ENCODE assay signal across 8 cellular contexts in the genomic region with DNA sequence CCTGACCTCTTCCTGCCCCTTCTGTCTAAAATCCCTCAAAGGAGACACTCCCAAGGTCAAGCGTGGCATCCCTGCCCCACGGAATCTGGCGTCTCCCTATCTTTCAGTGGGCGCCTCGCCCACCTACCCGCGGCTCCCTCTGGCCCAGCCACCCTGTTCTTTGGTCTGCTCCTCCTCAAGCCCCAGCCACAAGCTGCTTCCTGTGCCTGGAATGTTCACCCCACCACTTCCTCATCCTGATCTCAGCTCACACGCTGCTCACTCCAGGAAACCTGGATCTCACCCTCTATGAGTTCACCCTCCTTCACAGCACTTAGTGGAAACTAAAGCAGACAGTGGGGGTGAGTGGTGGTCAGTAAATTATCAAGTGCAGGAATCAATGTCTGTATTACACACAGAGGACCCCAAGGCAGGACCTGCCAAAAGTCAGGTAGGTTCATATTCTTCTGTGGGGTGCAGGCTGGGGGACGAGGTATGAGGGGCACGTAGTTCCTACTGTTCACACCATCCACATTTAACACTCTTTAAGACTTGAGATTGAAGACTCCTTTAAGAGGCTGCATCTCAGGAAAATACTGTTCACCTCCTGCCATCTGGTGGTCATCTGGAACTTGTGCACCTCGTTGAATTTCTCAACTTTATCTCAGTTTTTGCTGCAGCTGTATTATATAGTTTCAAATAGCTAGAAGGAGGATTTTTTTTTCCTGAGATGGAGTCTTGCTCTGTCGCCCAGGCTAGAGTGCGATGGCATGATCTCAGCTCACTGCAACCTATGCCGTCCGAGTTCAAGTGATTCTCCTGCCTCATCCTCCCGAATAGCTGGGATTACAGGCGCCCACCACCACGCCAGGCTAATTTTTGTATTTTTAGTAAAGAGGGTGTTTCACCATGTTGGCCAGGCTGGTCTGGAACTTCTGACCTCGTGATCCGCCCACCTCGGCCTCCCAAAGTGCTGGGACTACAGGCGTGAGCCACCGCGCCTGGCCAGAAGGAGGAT.
DNase-seq lines count a peak whose midpoint lies in the region; ATAC-seq and TF ChIP-seq lines count a peak whose summit lies in the region.

No MANE protein-coding gene starts in this region.

- DNase-seq in A172 (ENCODE audit: low spot score) (peak; percentile 88), EL (peak; percentile 59), NT2/D1 (ENCODE audit: low read depth, low spot score) (peak; percentile 70), cerebellar cortex (ENCODE audit: low spot score) (peak; percentile 71), left lung (no peak), cortex of kidney (lab: John Stamatoyannopoulos, UW) (no peak), NCI-H345 treated with DMSO at 0.1 percent for 48 hours (lab: John Stamatoyannopoulos, UW; ENCODE audit: unreplicated experiment) (no peak)

- no peaks in the 10 kb centered on the region for H3K4me1 ChIP-seq in NT2/D1 (ENCODE audit: insufficient read depth, insufficient read length)
- H3K4me1 ChIP-seq in left lung, result no peaks in the 10 kb centered on the region

- H3K9ac ChIP-seq in NT2/D1 (ENCODE audit: insufficient read length, low read depth), result no peak overlapping the region

- intact Hi-C loops in left lung (cut with DNase I), result no loop called here

- no peak overlapping the region for H3K4me3 ChIP-seq in NT2/D1 (ENCODE audit: insufficient read length, low read depth)
- H3K4me3 ChIP-seq in left lung, result no peak overlapping the region

- ATAC-seq in HG02884 (IDR thresholded peaks at IDR 0.05; ENCODE audit: unreplicated experiment) (peak; percentile 64), left lung (peak; percentile 74)

- H3K9me3 ChIP-seq in NT2/D1 (ENCODE audit: insufficient read depth, low read length), result peaks cover 30% of the 10 kb centered on the region
- no peaks in the 10 kb centered on the region for H3K9me3 ChIP-seq in left lung

- H3K36me3 ChIP-seq in NT2/D1 (ENCODE audit: insufficient read depth, insufficient read length, low read length) (no peaks in the 10 kb centered on the region), left lung (no peaks in the 10 kb centered on the region)

- TF ChIP-seq CTCF in left lung (IDR thresholded peaks at IDR 0.05), result peak; percentile 42 to 53

- H3K27me3 ChIP-seq in NT2/D1 (ENCODE audit: insufficient read depth, insufficient read length) (peaks cover 3% of the 10 kb centered on the region), left lung (no peaks in the 10 kb centered on the region)

- H3K27ac ChIP-seq in left lung, result no peak overlapping the region

Comparison
In these comparisons a context has a peak if more than half of its experiments do, and no peak if none do; other contexts are left out.
1. DNase-seq: peak in A172 (single experiment), EL (single experiment), NT2/D1 (single experiment) and cerebellar cortex (single experiment); none in left lung (0 of 2), cortex of kidney (single experiment) and NCI-H345 treated with DMSO at 0.1 percent for 48 hours (single experiment).